In genomic region chr11:47991266-47991830, GRCh38 we compare ENCODE assay signal across 8 cellular contexts. TPM values are rescaled to one million over a fixed set of nuclear protein-coding genes. Genes with fewer than 3 reads are reported as not detected.
DNase-seq lines count a peak whose midpoint lies in the region; ATAC-seq and TF ChIP-seq lines count a peak whose summit lies in the region.

No MANE protein-coding gene starts in this region.

- H3K27me3 Mint-ChIP-seq in nephron (ENCODE audit: low read depth): no peaks in the 10 kb centered on the region

- H3K36me3 Mint-ChIP-seq in nephron (ENCODE audit: low read depth): no peaks in the 10 kb centered on the region

- DNase-seq in NCI-H748 (lab: John Stamatoyannopoulos, UW; ENCODE audit: unreplicated experiment) (peak; percentile 61), NCI-H748 treated with DMSO at 0.1 percent for 48 hours (lab: John Stamatoyannopoulos, UW) (no peak), NCI-H526 (lab: John Stamatoyannopoulos, UW) (peak; percentile 87), colonic mucosa (peak; percentile 47), Kasumi-1 (lab: John Stamatoyannopoulos, UW) (no peak), DMS114 treated with DMSO at 0.1 percent for 48 hours (lab: John Stamatoyannopoulos, UW; ENCODE audit: unreplicated experiment) (no peak)

- no peaks in the 10 kb centered on the region for H3K9me3 Mint-ChIP-seq in nephron

- peak overlapping the region; percentile 81 for H3K27ac ChIP-seq in colonic mucosa

- H3K4me3 ChIP-seq in colonic mucosa: no peak overlapping the region

- no peaks in the 10 kb centered on the region for H3K36me3 ChIP-seq in colonic mucosa

- no peak for ATAC-seq in HG03571 (IDR thresholded peaks at IDR 0.05; ENCODE audit: unreplicated experiment)

- no peaks in the 10 kb centered on the region for H3K9me3 ChIP-seq in colonic mucosa

- H3K9ac ChIP-seq in colonic mucosa (ENCODE audit: low read depth in 2 of 2, low read length in 2 of 2): peak overlapping the region in 1 of 2 donors; percentile 76

- H3K27ac Mint-ChIP-seq in nephron: peak overlapping the region; percentile 73 to 84 (median 82)

- H3K4me3 Mint-ChIP-seq in nephron: no peak overlapping the region

- H3K4me1 Mint-ChIP-seq in nephron: peaks cover 6% of the 10 kb centered on the region

- H3K27me3 ChIP-seq in colonic mucosa: no peaks in the 10 kb centered on the region

- intact Hi-C loops in colonic mucosa (cut with DNase I): no loop called here

- TF ChIP-seq CTCF in colonic mucosa (IDR thresholded peaks at IDR 0.05) (no peak), nephron (IDR thresholded peaks at IDR 0.05; ENCODE audit: unreplicated experiment in 3 of 3) (no peak)

- H3K4me1 ChIP-seq in colonic mucosa: peaks cover 36% of the 10 kb centered on the region

RNA-seq across cellular contexts. Expression of gene PTPRJ, which starts 11.0 kb away (rescaled TPM):
- 10 to 100 TPM; 37.5 to 45.7 TPM for total RNA-seq in colonic mucosa

Comparison
In these comparisons a context has a peak if more than half of its experiments do, and no peak if none do; other contexts are left out.
1. DNase-seq: peak in NCI-H748 (single experiment), NCI-H526 (2 of 2) and colonic mucosa (single experiment); none in NCI-H748 treated with DMSO at 0.1 percent for 48 hours (single experiment), Kasumi-1 (0 of 2) and DMS114 treated with DMSO at 0.1 percent for 48 hours (single experiment).